1 cellular context compared by ENCODE assay signal in genomic region chr5:172167893-172168292, GRCh38.
TF ChIP-seq lines count a peak whose summit lies in the region.

No MANE protein-coding gene starts in this region.

TF ChIP-seq in IMR-90, 13 proteins besides CTCF, POLR2A, EP300 and RAD21:
- TF ChIP-seq NFE2L2 (IDR thresholded peaks at IDR 0.05; ENCODE audit: low read depth, low read length) (no peak), SMC3 (IDR thresholded peaks at IDR 0.05; ENCODE audit: low read depth, low read length) (no peak), BHLHE40 (IDR thresholded peaks at IDR 0.05; ENCODE audit: low read depth, low read length) (no peak), CHD1 (IDR thresholded peaks at IDR 0.05; ENCODE audit: low read depth, low read length) (no peak), MXI1 (IDR thresholded peaks at IDR 0.05; ENCODE audit: borderline replicate concordance, low read depth, low read length) (no peak), MAZ (IDR thresholded peaks at IDR 0.05; ENCODE audit: borderline replicate concordance, low read depth, low read length) (no peak), RCOR1 (IDR thresholded peaks at IDR 0.05; ENCODE audit: insufficient replicate concordance, low read length) (no peak), FOS (IDR thresholded peaks at IDR 0.05; ENCODE audit: low read depth, low read length) (no peak), MAFK (IDR thresholded peaks at IDR 0.05; ENCODE audit: low read depth, low read length) (no peak), CEBPB (IDR thresholded peaks at IDR 0.05; ENCODE audit: low read depth, low read length) (no peak), ELK1 (IDR thresholded peaks at IDR 0.05; ENCODE audit: borderline replicate concordance, low read depth, low read length) (no peak), RFX5 (IDR thresholded peaks at IDR 0.05; ENCODE audit: low read depth, low read length) (no peak)
- TF ChIP-seq, protein P1, sequence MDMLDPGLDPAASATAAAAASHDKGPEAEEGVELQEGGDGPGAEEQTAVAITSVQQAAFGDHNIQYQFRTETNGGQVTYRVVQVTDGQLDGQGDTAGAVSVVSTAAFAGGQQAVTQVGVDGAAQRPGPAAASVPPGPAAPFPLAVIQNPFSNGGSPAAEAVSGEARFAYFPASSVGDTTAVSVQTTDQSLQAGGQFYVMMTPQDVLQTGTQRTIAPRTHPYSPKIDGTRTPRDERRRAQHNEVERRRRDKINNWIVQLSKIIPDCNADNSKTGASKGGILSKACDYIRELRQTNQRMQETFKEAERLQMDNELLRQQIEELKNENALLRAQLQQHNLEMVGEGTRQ (IDR thresholded peaks at IDR 0.05; ENCODE audit: low read depth, low read length): no peak
